In genomic region chr5:140174014-140174413, GRCh38 we compare ENCODE assay signal across 10 cellular contexts. TPM values are rescaled to one million over a fixed set of nuclear protein-coding genes. Genes with fewer than 3 reads are reported as not detected.
DNase-seq lines count a peak whose midpoint lies in the region; ATAC-seq and TF ChIP-seq lines count a peak whose summit lies in the region.
"Had no signal": no experiment of that assay in that cellular context is flagged by ENCODE, and none has a peak within 500 bp of the region (broad histone marks: within the 10 kb centered on the region; RNA-seq: fewer than 3 reads in every experiment).

No MANE protein-coding gene starts in this region.

- no peaks in the 10 kb centered on the region for H3K79me2 ChIP-seq in KMS-11 (ENCODE audit: insufficient read depth, low read depth)

- TF ChIP-seq POLR2A in prostate gland (IDR thresholded peaks at IDR 0.05) = no peak

- peaks cover 9 to 16% (median 13%) of the 10 kb centered on the region in 3 donors for H3K4me1 Mint-ChIP-seq in CD8-positive, alpha-beta memory T cell
- H3K4me1 Mint-ChIP-seq in central memory CD8-positive, alpha-beta T cell = peaks cover 24% of the 10 kb centered on the region

- no peak for TF ChIP-seq CTCF in KMS-11 (conservative IDR thresholded peaks at IDR 0.05; ENCODE audit: low read depth, low read length)
- no peak for TF ChIP-seq CTCF in prostate gland (IDR thresholded peaks at IDR 0.05)
- TF ChIP-seq CTCF in foreskin fibroblast (IDR thresholded peaks at IDR 0.05; ENCODE audit: low read depth, low read length) = no peak

- no peaks in the 10 kb centered on the region for H3K9me3 Mint-ChIP-seq in CD8-positive, alpha-beta memory T cell
- H3K9me3 Mint-ChIP-seq in central memory CD8-positive, alpha-beta T cell = no peaks in the 10 kb centered on the region
- H3K9me3 Mint-ChIP-seq: activated naive CD4-positive, alpha-beta T cell treated with anti-CD3 and anti-CD28 coated beads, Interleukin-2, amount 50 U/mL, for 72 hours had no signal

- H3K27me3 ChIP-seq in CD8-positive, alpha-beta memory T cell (ENCODE audit: insufficient read depth, low read length, poor library complexity, severe bottlenecking) = no peaks in the 10 kb centered on the region
- H3K27me3 ChIP-seq in KMS-11 (ENCODE audit: insufficient read depth, low read depth) (no peaks in the 10 kb centered on the region), prostate gland (replicated peaks; ENCODE audit: insufficient read depth) (no peaks in the 10 kb centered on the region)
- H3K27me3 ChIP-seq: MG63 had no signal

- H3K27ac ChIP-seq in CD8-positive, alpha-beta memory T cell (ENCODE audit: low read depth, low read length) = no peak overlapping the region
- no peak overlapping the region for H3K27ac ChIP-seq in KMS-11
- H3K27ac ChIP-seq in prostate gland = peak overlapping the region; percentile 99

- no peak for DNase-seq in CD8-positive, alpha-beta memory T cell
- no peak for DNase-seq in central memory CD8-positive, alpha-beta T cell (ENCODE audit: low spot score in 2 of 2)
- no peak for DNase-seq in prostate gland (ENCODE audit: low spot score)
- no peak for DNase-seq in foreskin fibroblast
- DNase-seq: DMS153, MG63 had no signal

- 94% methylated on average over 2 of the region's 2 CpGs for WGBS in prostate gland

- peaks cover 0 to 2% of the 10 kb centered on the region in 2 donors for H3K27me3 Mint-ChIP-seq in CD8-positive, alpha-beta memory T cell
- H3K27me3 Mint-ChIP-seq in central memory CD8-positive, alpha-beta T cell = peaks cover 9% of the 10 kb centered on the region

- CTCF ChIA-PET in CD8-positive, alpha-beta memory T cell (lab: Charles Lee) = interaction anchor here (0.6 kb wide), 1 partner anchor 12 kb away, joined by 3 read pairs; no protein-coding TSS in a partner anchor

- H3K9ac ChIP-seq in KMS-11 = no peak overlapping the region

- intact Hi-C loops in prostate gland (cut with DNase I) = loop anchor here (10.0 kb wide), 1 partner anchor 61 kb away; no protein-coding TSS in a partner anchor

- peaks cover 11% of the 10 kb centered on the region for H3K4me1 ChIP-seq in CD8-positive, alpha-beta memory T cell (ENCODE audit: insufficient read depth, low read length)
- H3K4me1 ChIP-seq in KMS-11 (ENCODE audit: low read depth, poor library complexity, severe bottlenecking) (peaks cover 27% of the 10 kb centered on the region), prostate gland (replicated peaks) (no peaks in the 10 kb centered on the region)

- H4K20me1 ChIP-seq in KMS-11 (ENCODE audit: insufficient read depth) = no peaks in the 10 kb centered on the region

- peaks cover 0 to 6% (median 3%) of the 10 kb centered on the region in 3 donors for H3K36me3 Mint-ChIP-seq in CD8-positive, alpha-beta memory T cell
- peaks cover 8% of the 10 kb centered on the region for H3K36me3 Mint-ChIP-seq in central memory CD8-positive, alpha-beta T cell (ENCODE audit: insufficient read depth)

- H2AFZ ChIP-seq in KMS-11 (ENCODE audit: low read depth) = no peak overlapping the region

- POLR2A ChIA-PET in CD8-positive, alpha-beta memory T cell (lab: Charles Lee) = interaction anchor here (0.6 kb wide), 1 partner anchor 71 kb away, joined by 3 read pairs; no protein-coding TSS in a partner anchor

- no peaks in the 10 kb centered on the region for H3K9me3 ChIP-seq in CD8-positive, alpha-beta memory T cell (ENCODE audit: low read length)
- H3K9me3 ChIP-seq in prostate gland = no peaks in the 10 kb centered on the region
- H3K9me3 ChIP-seq: MG63 had no signal

- H3K4me3 Mint-ChIP-seq in CD8-positive, alpha-beta memory T cell = peak overlapping the region; percentile 70 to 97 (median 93)
- peak overlapping the region; percentile 93 for H3K4me3 Mint-ChIP-seq in central memory CD8-positive, alpha-beta T cell

- H3K4me3 ChIP-seq in CD8-positive, alpha-beta memory T cell (ENCODE audit: low read length) = no peak overlapping the region
- H3K4me3 ChIP-seq in KMS-11 (IDR thresholded peaks at IDR 0.05; ENCODE audit: insufficient read depth, low read depth, low read length) (no peak overlapping the region), prostate gland (no peak overlapping the region), foreskin fibroblast (ENCODE audit: low read depth in 1 of 2, low read length in 2 of 2) (no peak overlapping the region)

- H3K27ac Mint-ChIP-seq in CD8-positive, alpha-beta memory T cell = peak overlapping the region; percentile 85 to 99 (median 96)
- H3K27ac Mint-ChIP-seq in central memory CD8-positive, alpha-beta T cell (ENCODE audit: low read depth) = peak overlapping the region; percentile 97

- no peak for ATAC-seq in central memory CD8-positive, alpha-beta T cell (replicated peaks; ENCODE audit: extremely low read depth, poor library complexity, severe bottlenecking)
- no peak for ATAC-seq in HG03108 (IDR thresholded peaks at IDR 0.05; ENCODE audit: unreplicated experiment)
- ATAC-seq in GM19452 (IDR thresholded peaks at IDR 0.05; ENCODE audit: unreplicated experiment) = no peak

- H3K4me2 ChIP-seq in KMS-11 = peak overlapping the region; percentile 49; the same call in 1 of the 2 replicates

- no peaks in the 10 kb centered on the region for H3K36me3 ChIP-seq in CD8-positive, alpha-beta memory T cell (ENCODE audit: insufficient read depth, low read length)
- H3K36me3 ChIP-seq in KMS-11 (ENCODE audit: insufficient read depth) (no peaks in the 10 kb centered on the region), prostate gland (no peaks in the 10 kb centered on the region)
- H3K36me3 ChIP-seq: MG63 had no signal

RNA-seq across cellular contexts. Expression of gene CYSTM1, which starts 1.0 kb away (rescaled TPM):
- 10 to 100 TPM; 13.9 to 17.3 TPM for total RNA-seq in CD8-positive, alpha-beta memory T cell
- 11.1 TPM for polyA plus RNA-seq in CD8-positive, alpha-beta memory T cell
- total RNA-seq in prostate gland = 10 to 100 TPM; 37.0 to 51.7 TPM

RNA-seq across cellular contexts. Expression of gene IGIP, which starts 48.3 kb away (rescaled TPM):
- total RNA-seq in CD8-positive, alpha-beta memory T cell = 1 to 10 TPM; 3.7 to 4.1 TPM
- 0.29 TPM for polyA plus RNA-seq in CD8-positive, alpha-beta memory T cell
- 10 to 100 TPM; 10.5 to 13.8 TPM for total RNA-seq in prostate gland

Comparison
In these comparisons a context has a peak if more than half of its experiments do, and no peak if none do; other contexts are left out.
1. H3K27ac ChIP-seq: peak in prostate gland (2 of 2); none in CD8-positive, alpha-beta memory T cell (single experiment) and KMS-11 (single experiment).